Comparison of ENCODE assay signal across 8 cellular contexts in the genomic region with DNA sequence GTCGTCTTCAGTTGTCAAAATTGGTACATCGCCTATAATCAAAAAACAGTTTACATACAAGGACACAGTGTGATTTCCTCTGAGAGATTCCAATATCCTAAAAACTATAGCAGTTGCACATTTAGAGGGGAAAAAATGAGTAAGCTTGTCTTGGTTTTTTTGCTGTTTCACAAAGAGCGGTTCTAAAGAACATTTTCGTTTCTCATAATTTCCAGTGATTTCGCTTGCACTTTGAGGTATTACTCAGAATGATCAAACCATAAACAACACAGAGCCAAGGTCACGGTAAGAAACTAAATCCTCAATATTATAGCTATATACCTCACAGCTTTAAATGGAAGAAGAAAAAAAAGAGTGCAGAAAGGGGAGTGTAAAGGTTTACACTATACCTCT. TPM values are rescaled to one million over a fixed set of nuclear protein-coding genes. Genes with fewer than 3 reads are reported as not detected.
DNase-seq lines count a peak whose midpoint lies in the region; ATAC-seq and TF ChIP-seq lines count a peak whose summit lies in the region.

No MANE protein-coding gene starts in this region.

- no peaks in the 10 kb centered on the region for H3K27me3 ChIP-seq in iPS-15b (ENCODE audit: control insufficient read depth, insufficient read depth, low read length)
- peaks cover 23% of the 10 kb centered on the region for H3K27me3 ChIP-seq in suprapubic skin

- peak overlapping the region; percentile 93 for H3K4me3 Mint-ChIP-seq in activated T-cell treated with anti-CD3 and anti-CD28 coated beads, Interleukin-2, amount 50 U/mL, for 24 hours
- H3K4me3 Mint-ChIP-seq in activated B cell treated with CpG ODN at 0.5 μM for 24 hours = peak overlapping the region; percentile 88

- TF ChIP-seq CTCF in activated B cell treated with CpG ODN at 0.5 μM for 24 hours (IDR thresholded peaks at IDR 0.05) (no peak), suprapubic skin (IDR thresholded peaks at IDR 0.05) (no peak)

- TF ChIP-seq POLR2A in suprapubic skin (IDR thresholded peaks at IDR 0.05) = no peak

- H3K9ac ChIP-seq in iPS-15b (ENCODE audit: low read depth, low read length) = peak overlapping the region; percentile 94

- 66% methylated on average over 6 of the region's 6 CpGs for WGBS in suprapubic skin

- TF ChIP-seq EP300 in suprapubic skin (IDR thresholded peaks at IDR 0.05) = no peak

- ATAC-seq in HG02884 (IDR thresholded peaks at IDR 0.05; ENCODE audit: unreplicated experiment) (peak; percentile 53), activated B cell treated with CpG ODN at 0.5 μM for 24 hours (ENCODE audit: low read depth) (no peak)

- H3K4me3 ChIP-seq in iPS-15b (ENCODE audit: low read depth, low read length) (peak overlapping the region; percentile 91), suprapubic skin (peak overlapping the region; percentile 91)

- peaks cover 55% of the 10 kb centered on the region for H3K36me3 Mint-ChIP-seq in activated T-cell treated with anti-CD3 and anti-CD28 coated beads, Interleukin-2, amount 50 U/mL, for 24 hours (ENCODE audit: low read depth)
- peaks cover 36% of the 10 kb centered on the region for H3K36me3 Mint-ChIP-seq in activated B cell treated with CpG ODN at 0.5 μM for 24 hours (ENCODE audit: low read depth)

- CTCF ChIA-PET in activated B cell treated with CpG ODN at 0.5 μM for 24 hours (lab: Charles Lee) = interaction anchor here (0.9 kb wide), 1 partner anchor 354 kb away, joined by 3 read pairs; no protein-coding TSS in a partner anchor

- H3K27ac ChIP-seq in suprapubic skin = no peak overlapping the region

- H3K27ac Mint-ChIP-seq in activated T-cell treated with anti-CD3 and anti-CD28 coated beads, Interleukin-2, amount 50 U/mL, for 24 hours = peak overlapping the region; percentile 100
- H3K27ac Mint-ChIP-seq in activated B cell treated with CpG ODN at 0.5 μM for 24 hours = peak overlapping the region; percentile 84

- no peak for DNase-seq in activated T-cell treated with anti-CD3 and anti-CD28 coated beads, Interleukin-2, amount 50 U/mL, for 24 hours
- DNase-seq in activated T-cell treated with anti-CD3 and anti-CD28 coated beads for 4 hours = no peak
- no peak for DNase-seq in activated B cell treated with CpG ODN at 0.5 μM for 24 hours
- no peak for DNase-seq in suprapubic skin (ENCODE audit: low spot score in 2 of 2)
- no peak for DNase-seq in DMS153 (lab: John Stamatoyannopoulos, UW)
- DNase-seq in NAMALWA (ENCODE audit: low spot score) = no peak

- H3K4me1 Mint-ChIP-seq in activated T-cell treated with anti-CD3 and anti-CD28 coated beads, Interleukin-2, amount 50 U/mL, for 24 hours (ENCODE audit: low read depth) = peaks cover 58% of the 10 kb centered on the region
- H3K4me1 Mint-ChIP-seq in activated B cell treated with CpG ODN at 0.5 μM for 24 hours = peaks cover 23% of the 10 kb centered on the region

- H3K4me1 ChIP-seq in iPS-15b (ENCODE audit: control insufficient read depth, insufficient read depth, low read length) = peaks cover 5% of the 10 kb centered on the region
- peaks cover 22% of the 10 kb centered on the region for H3K4me1 ChIP-seq in suprapubic skin

- H3K36me3 ChIP-seq in iPS-15b (ENCODE audit: control insufficient read depth, insufficient read depth, low read length) (no peaks in the 10 kb centered on the region), suprapubic skin (peaks cover 32% of the 10 kb centered on the region)

- H3K9me3 ChIP-seq in iPS-15b (ENCODE audit: control insufficient read depth, insufficient read depth, low read length) (no peaks in the 10 kb centered on the region), suprapubic skin (no peaks in the 10 kb centered on the region)

- H3K27me3 Mint-ChIP-seq in activated T-cell treated with anti-CD3 and anti-CD28 coated beads, Interleukin-2, amount 50 U/mL, for 24 hours = peaks cover 4% of the 10 kb centered on the region
- peaks cover 2% of the 10 kb centered on the region for H3K27me3 Mint-ChIP-seq in activated B cell treated with CpG ODN at 0.5 μM for 24 hours

- no peaks in the 10 kb centered on the region for H3K9me3 Mint-ChIP-seq in activated T-cell treated with anti-CD3 and anti-CD28 coated beads, Interleukin-2, amount 50 U/mL, for 24 hours
- peaks cover 2% of the 10 kb centered on the region for H3K9me3 Mint-ChIP-seq in activated B cell treated with CpG ODN at 0.5 μM for 24 hours

- intact Hi-C loops in activated B cell treated with CpG ODN at 0.5 μM for 24 hours (cut with micrococcal nuclease) = loop anchor here (2.0 to 10.0 kb wide), 5 partner anchors 137 to 1315 kb away; partner anchors contain the start of genes DHFR, HOMER1, MSH3 and ZCCHC9

- POLR2A ChIA-PET in activated B cell treated with CpG ODN at 0.5 μM for 24 hours (lab: Charles Lee) = interaction anchor here (1.0 to 1.6 kb wide), 3 partner anchors 9 to 417 kb away, joined by 3 to 10 read pairs (median 10); partner anchors contain the start of gene ZFYVE16

RNA-seq across cellular contexts. Expression of gene MTX3, which starts 0.9 kb away (rescaled TPM):
- total RNA-seq in activated B cell treated with CpG ODN at 0.5 μM for 24 hours (20.0 and 21.4 TPM in 2 replicates), suprapubic skin (10 to 100 TPM; 11.4 to 14.8 (median 12.6) TPM)

RNA-seq across cellular contexts. Expression of gene THBS4, which starts 44.9 kb away (rescaled TPM):
- total RNA-seq in activated B cell treated with CpG ODN at 0.5 μM for 24 hours = 0.20 and 0.27 TPM in 2 replicates
- 1 to 10 TPM in 3 of 4 donors, under 1 TPM in 1; 0.57 to 3.6 (median 1.9) TPM for total RNA-seq in suprapubic skin
